33 cellular contexts compared by ENCODE assay signal in genomic region chr22:39120983-39121382, GRCh38. TPM values are rescaled to one million over a fixed set of nuclear protein-coding genes. Genes with fewer than 3 reads are reported as not detected.
"Had no signal": no experiment of that assay in that cellular context is flagged by ENCODE, and none has a peak within 500 bp of the region (broad histone marks: within the 10 kb centered on the region; RNA-seq: fewer than 3 reads in every experiment).

No MANE protein-coding gene starts in this region.

- FAIRE-seq: TTC549 had no signal

- H3K4me3 Mint-ChIP-seq: activated CD8-positive, alpha-beta T cell treated with anti-CD3 and anti-CD28 coated beads for 36 hours; activated naive CD8-positive, alpha-beta T cell; activated T-cell treated with anti-CD3 and anti-CD28 coated beads, Interleukin-2, amount 50 U/mL, for 24 hours; IgD-negative memory B cell; T-cell had no signal

- DNase-seq: activated CD4-positive, CD25-positive, alpha-beta regulatory T cell; activated CD8-positive, alpha-beta T cell treated with anti-CD3 and anti-CD28 coated beads for 36 hours; activated gamma-delta T cell treated with Interleukin-2 at 50 U/mL for 16 hours; activated T-cell treated with anti-CD3 and anti-CD28 coated beads, Interleukin-2, amount 50 U/mL, for 24 hours; adrenal gland; anterior cingulate cortex; colonic mucosa; NCI-H1092; NCI-H1417; NCI-H1694; NCI-H2029; NCI-H2107; NCI-H2171 treated with DMSO at 0.1 percent for 48 hours; NCI-H226; NCI-H526 treated with DMSO at 0.1 percent for 48 hours; NCI-H82; NK-92 treated with Interleukin-12 subunit alpha and Interleukin-12 subunit beta, amount 100 ng/mL, for 24 hours; OCI-M1; RPMI8226; T-cell; T1000 had no signal

- H3K9me3 Mint-ChIP-seq: activated CD8-positive, alpha-beta T cell treated with anti-CD3 and anti-CD28 coated beads for 36 hours; activated T-cell treated with anti-CD3 and anti-CD28 coated beads, Interleukin-2, amount 50 U/mL, for 24 hours; activated T-helper 2 cell treated with anti-CD3 and anti-CD28 coated beads, Interferon-gamma antibody, Interleukin-2, Interleukin-4, amounts not matched to agents 10 μg/mL and 5 μg/mL and 100 μg/mL, durations not matched to agents 14 hours and 24 hours and 36 hours; IgD-negative memory B cell; T-cell had no signal

- H3K9me3 ChIP-seq: adrenal gland, colonic mucosa had no signal

- ATAC-seq: activated CD8-positive, alpha-beta T cell treated with anti-CD3 and anti-CD28 coated beads for 36 hours; Panc1; Right ventricle myocardium inferior; T-cell had no signal

- H3K27me3 Mint-ChIP-seq: activated CD8-positive, alpha-beta T cell treated with anti-CD3 and anti-CD28 coated beads for 36 hours; activated naive CD8-positive, alpha-beta T cell; activated T-cell treated with anti-CD3 and anti-CD28 coated beads, Interleukin-2, amount 50 U/mL, for 24 hours; T-cell had no signal

- H3K4me2 ChIP-seq: KMS-11 had no signal

- H3K4me1 ChIP-seq: adrenal gland, colonic mucosa had no signal

- H3K9ac ChIP-seq: KMS-11 had no signal

- H3K4me3 ChIP-seq: adrenal gland, colonic mucosa, SK-N-MC had no signal

- H3K27ac ChIP-seq: adrenal gland, colonic mucosa, KMS-11, SK-N-MC, VCaP had no signal

- H3K27me3 ChIP-seq: adrenal gland, colonic mucosa had no signal

- H3K36me3 Mint-ChIP-seq: activated naive CD8-positive, alpha-beta T cell; T-cell had no signal

- H3K36me3 ChIP-seq: adrenal gland, colonic mucosa had no signal

- H3K27ac Mint-ChIP-seq: activated CD8-positive, alpha-beta T cell treated with anti-CD3 and anti-CD28 coated beads for 36 hours; activated T-cell treated with anti-CD3 and anti-CD28 coated beads, Interleukin-2, amount 50 U/mL, for 24 hours; activated T-helper 2 cell treated with anti-CD3 and anti-CD28 coated beads, Interferon-gamma antibody, Interleukin-2, Interleukin-4, amounts not matched to agents 10 μg/mL and 5 μg/mL and 100 μg/mL, durations not matched to agents 14 hours and 24 hours and 36 hours; T-cell had no signal

RNA-seq across cellular contexts. Expression of gene APOBEC3H, which starts 23.9 kb away (rescaled TPM):
- total RNA-seq: cardiac septum, cerebellum, NCI-H460 had no signal
